8 cellular contexts compared by ENCODE assay signal in the genomic region with DNA sequence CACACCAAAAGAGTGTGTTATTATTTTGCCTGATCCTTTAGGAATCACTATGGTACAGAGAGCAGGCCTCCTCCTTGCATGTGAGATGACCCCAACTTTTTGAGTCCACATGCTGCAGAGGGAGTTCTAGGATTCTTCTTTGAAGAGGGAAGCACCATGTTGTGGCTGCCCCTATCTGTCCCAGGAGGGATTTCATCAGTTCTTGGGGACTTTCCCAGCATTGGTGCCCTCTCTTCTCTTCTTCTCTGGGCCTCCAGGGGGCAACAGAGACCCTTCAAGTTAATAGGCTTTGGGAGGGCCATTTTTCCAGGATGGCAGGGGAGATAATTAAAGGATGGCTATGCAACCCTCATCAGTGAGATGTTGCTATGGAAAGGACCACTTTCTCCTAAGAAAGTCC. TPM values are rescaled to one million over a fixed set of nuclear protein-coding genes. Genes with fewer than 3 reads are reported as not detected.
DNase-seq lines count a peak whose midpoint lies in the region; ATAC-seq and TF ChIP-seq lines count a peak whose summit lies in the region.

No MANE protein-coding gene starts in this region.

- no peaks in the 10 kb centered on the region for H4K20me1 ChIP-seq in SU-DHL-6 (ENCODE audit: low read depth, low read length)

- H3K4me2 ChIP-seq in SU-DHL-6 (ENCODE audit: low read depth, low read length, poor library complexity, severe bottlenecking) = no peak overlapping the region

- DNase-seq in DMS153 (lab: John Stamatoyannopoulos, UW) (peak; percentile 4), DMS153 treated with DMSO at 0.1 percent for 48 hours (lab: John Stamatoyannopoulos, UW; ENCODE audit: unreplicated experiment) (no peak), left lung (no peak), NCI-H187 treated with DMSO at 0.1 percent for 48 hours (lab: John Stamatoyannopoulos, UW) (no peak), substantia nigra (lab: John Stamatoyannopoulos, UW) (no peak)

- no peak overlapping the region for H3K9ac ChIP-seq in SU-DHL-6 (ENCODE audit: low read length)

- intact Hi-C loops in left lung (cut with DNase I) = no loop called here

- H3K27ac ChIP-seq in SU-DHL-6 (ENCODE audit: low read depth, low read length) = no peak overlapping the region
- H3K27ac ChIP-seq in left lung = no peak overlapping the region
- no peak overlapping the region for H3K27ac ChIP-seq in substantia nigra (ENCODE audit: low read depth, low read length, poor library complexity, severe bottlenecking)

- H2AFZ ChIP-seq in SU-DHL-6 (ENCODE audit: low read depth, low read length, severe bottlenecking) = no peak overlapping the region

- TF ChIP-seq CTCF in SU-DHL-6 (IDR thresholded peaks at IDR 0.05; ENCODE audit: insufficient read depth, low read length, poor library complexity, severe bottlenecking) (peak; percentile 45), left lung (IDR thresholded peaks at IDR 0.05) (peak in 1 of 2 donors; percentile 26)

- ATAC-seq in GM19328 (IDR thresholded peaks at IDR 0.05; ENCODE audit: unreplicated experiment) (peak; percentile 86), HG03196 (IDR thresholded peaks at IDR 0.05; ENCODE audit: unreplicated experiment) (peak; percentile 95), left lung (peak; percentile 14)

- H3K9me3 ChIP-seq in SU-DHL-6 (ENCODE audit: insufficient read depth, low read length) (no peaks in the 10 kb centered on the region), left lung (no peaks in the 10 kb centered on the region)

- H3K36me3 ChIP-seq in SU-DHL-6 (ENCODE audit: low read length) = no peaks in the 10 kb centered on the region
- no peaks in the 10 kb centered on the region for H3K36me3 ChIP-seq in left lung

- H3K4me3 ChIP-seq in SU-DHL-6 (ENCODE audit: insufficient read depth, low read length, poor library complexity, severe bottlenecking) (no peak overlapping the region), left lung (no peak overlapping the region)

- H3K4me1 ChIP-seq in left lung = no peaks in the 10 kb centered on the region

- no peaks in the 10 kb centered on the region for H3K27me3 ChIP-seq in SU-DHL-6 (ENCODE audit: low read length)
- no peaks in the 10 kb centered on the region for H3K27me3 ChIP-seq in left lung

- H3F3A ChIP-seq in SU-DHL-6 (ENCODE audit: insufficient read depth) = no peaks in the 10 kb centered on the region

- H3K79me2 ChIP-seq in SU-DHL-6 (ENCODE audit: insufficient read depth, low read length) = no peaks in the 10 kb centered on the region

- H3K9me2 ChIP-seq in SU-DHL-6 (replicated peaks; ENCODE audit: insufficient read depth, low read length) = no peaks in the 10 kb centered on the region

RNA-seq across cellular contexts. Expression of a gene that starts 3.6 kb away (rescaled TPM):
- total RNA-seq in left lung = 1 to 10 TPM; 1.8 to 9.5 TPM

RNA-seq across cellular contexts. Expression of a gene that starts 14.0 kb away (rescaled TPM):
- under 1 TPM; 0.55 to 0.71 TPM for total RNA-seq in left lung

RNA-seq across cellular contexts. Expression of a gene that starts 49.0 kb away (rescaled TPM):
- 1 to 10 TPM in 1 of 2 donors, not detected in 1; 1.5 TPM for total RNA-seq in left lung

Comparison
In these comparisons a context has a peak if more than half of its experiments do, and no peak if none do; other contexts are left out.
1. ATAC-seq: peak in every context shown above with its lines; median percentile 95 in HG03196; 86 in GM19328; 14 in left lung.